24 cellular contexts compared by ENCODE assay signal in genomic region chr17:82658796-82659452, GRCh38.
"Had no signal": no experiment of that assay in that cellular context is flagged by ENCODE, and none has a peak within 500 bp of the region (broad histone marks: within the 10 kb centered on the region; RNA-seq: fewer than 3 reads in every experiment).

No MANE protein-coding gene starts in this region.

- H3K9me3 Mint-ChIP-seq: activated B cell treated with CpG ODN at 0.5 μM for 24 hours; activated CD4-positive, alpha-beta T cell treated with anti-CD3 and anti-CD28 coated beads, Interleukin-2, amount 10 ng/mL, durations not matched to agents 24 days and 14 days; activated naive CD8-positive, alpha-beta T cell treated with anti-CD3 and anti-CD28 coated beads for 36 hours; activated T-cell treated with anti-CD3 and anti-CD28 coated beads, Interleukin-2, amount 50 U/mL, for 24 hours; activated T-helper 1 cell treated with anti-CD3 and anti-CD28 coated beads, Interleukin-12 subunit alpha, Interleukin-12 subunit beta, Interleukin-2, Interleukin-4 antibody, amounts not matched to agents 30 ng/mL and 10 ng/mL and 1 ng/mL, durations not matched to agents 14 hours and 24 hours and 36 hours; T-cell had no signal

- DNase-seq: activated B cell treated with CpG ODN at 0.5 μM for 24 hours; activated CD4-positive, alpha-beta T cell treated with anti-CD3 and anti-CD28 coated beads for 1 hour; activated CD4-positive, alpha-beta T cell treated with anti-CD3 and anti-CD28 coated beads, Interleukin-2, amount 10 ng/mL, durations not matched to agents 24 days and 14 days; activated CD4-positive, alpha-beta T cell treated with anti-CD3 and anti-CD28 coated beads, Interleukin-2, amount 50 U/mL, for 48 hours; activated CD8-positive, alpha-beta memory T cell treated with anti-CD3 and anti-CD28 coated beads, Interleukin-2, amount 10 ng/mL, durations not matched to agents 7 days and 5 days; activated gamma-delta T cell; activated naive CD4-positive, alpha-beta T cell treated with anti-CD3 and anti-CD28 coated beads, Interleukin-2, amount 10 ng/mL, durations not matched to agents 7 days and 5 days; activated naive CD8-positive, alpha-beta T cell treated with anti-CD3 and anti-CD28 coated beads for 36 hours; activated T-cell treated with anti-CD3 and anti-CD28 coated beads, Interleukin-2, amount 50 U/mL, for 24 hours; brain microvascular endothelial cell; MM.1S; NCI-H1105; NCI-H1436; NCI-H1694 treated with DMSO at 0.1 percent for 48 hours; NCI-H2081; NCI-H524; T-cell; T-helper 2 cell; T1000 had no signal

- H3K36me3 ChIP-seq: brain microvascular endothelial cell, cardiac muscle cell had no signal

- H3K27ac ChIP-seq: brain microvascular endothelial cell, cardiac muscle cell, Peyer's patch, RWPE1, SK-N-MC had no signal

- H3K9me3 ChIP-seq: Peyer's patch had no signal

- ATAC-seq: activated CD8-positive, alpha-beta memory T cell treated with anti-CD3 and anti-CD28 coated beads, Interleukin-2, amount 10 ng/mL, durations not matched to agents 7 days and 5 days; T-cell had no signal

- H3K27me3 ChIP-seq: brain microvascular endothelial cell, cardiac muscle cell, Peyer's patch had no signal

- H3K4me1 Mint-ChIP-seq: activated CD4-positive, alpha-beta T cell treated with anti-CD3 and anti-CD28 coated beads, Interleukin-2, amount 10 ng/mL, durations not matched to agents 24 days and 14 days; activated CD8-positive, alpha-beta memory T cell treated with anti-CD3 and anti-CD28 coated beads, Interleukin-2, amount 10 ng/mL, durations not matched to agents 7 days and 5 days; activated naive CD4-positive, alpha-beta T cell treated with anti-CD3 and anti-CD28 coated beads, Interleukin-2, amount 10 ng/mL, durations not matched to agents 7 days and 5 days; activated naive CD8-positive, alpha-beta T cell treated with anti-CD3 and anti-CD28 coated beads for 36 hours; T-cell had no signal

- H3K27me3 Mint-ChIP-seq: activated B cell treated with CpG ODN at 0.5 μM for 24 hours; activated CD4-positive, alpha-beta T cell treated with anti-CD3 and anti-CD28 coated beads, Interleukin-2, amount 10 ng/mL, durations not matched to agents 24 days and 14 days; activated CD8-positive, alpha-beta memory T cell treated with anti-CD3 and anti-CD28 coated beads, Interleukin-2, amount 10 ng/mL, durations not matched to agents 7 days and 5 days; activated naive CD4-positive, alpha-beta T cell treated with anti-CD3 and anti-CD28 coated beads, Interleukin-2, amount 10 ng/mL, durations not matched to agents 7 days and 5 days; activated naive CD8-positive, alpha-beta T cell treated with anti-CD3 and anti-CD28 coated beads for 36 hours; activated T-cell treated with anti-CD3 and anti-CD28 coated beads, Interleukin-2, amount 50 U/mL, for 24 hours; T-cell had no signal

- H3K27ac Mint-ChIP-seq: activated B cell treated with CpG ODN at 0.5 μM for 24 hours; activated CD4-positive, alpha-beta T cell treated with anti-CD3 and anti-CD28 coated beads, Interleukin-2, amount 10 ng/mL, durations not matched to agents 24 days and 14 days; activated CD8-positive, alpha-beta memory T cell treated with anti-CD3 and anti-CD28 coated beads, Interleukin-2, amount 10 ng/mL, durations not matched to agents 7 days and 5 days; activated naive CD4-positive, alpha-beta T cell treated with anti-CD3 and anti-CD28 coated beads, Interleukin-2, amount 10 ng/mL, durations not matched to agents 7 days and 5 days; activated naive CD8-positive, alpha-beta T cell treated with anti-CD3 and anti-CD28 coated beads for 36 hours; activated T-cell treated with anti-CD3 and anti-CD28 coated beads, Interleukin-2, amount 50 U/mL, for 24 hours; activated T-helper 1 cell treated with anti-CD3 and anti-CD28 coated beads, Interleukin-12 subunit alpha, Interleukin-12 subunit beta, Interleukin-2, Interleukin-4 antibody, amounts not matched to agents 30 ng/mL and 10 ng/mL and 1 ng/mL, durations not matched to agents 14 hours and 24 hours and 36 hours; T-cell had no signal

- H3K36me3 Mint-ChIP-seq: activated CD8-positive, alpha-beta memory T cell treated with anti-CD3 and anti-CD28 coated beads, Interleukin-2, amount 10 ng/mL, durations not matched to agents 7 days and 5 days; activated naive CD4-positive, alpha-beta T cell treated with anti-CD3 and anti-CD28 coated beads, Interleukin-2, amount 10 ng/mL, durations not matched to agents 7 days and 5 days; activated naive CD8-positive, alpha-beta T cell treated with anti-CD3 and anti-CD28 coated beads for 36 hours had no signal

- H3K4me3 ChIP-seq: cardiac muscle cell, Peyer's patch, SK-N-MC had no signal

- H3K4me3 Mint-ChIP-seq: activated B cell treated with CpG ODN at 0.5 μM for 24 hours; activated CD4-positive, alpha-beta T cell treated with anti-CD3 and anti-CD28 coated beads, Interleukin-2, amount 10 ng/mL, durations not matched to agents 24 days and 14 days; activated CD8-positive, alpha-beta memory T cell treated with anti-CD3 and anti-CD28 coated beads, Interleukin-2, amount 10 ng/mL, durations not matched to agents 7 days and 5 days; activated naive CD4-positive, alpha-beta T cell treated with anti-CD3 and anti-CD28 coated beads, Interleukin-2, amount 10 ng/mL, durations not matched to agents 7 days and 5 days; activated naive CD8-positive, alpha-beta T cell treated with anti-CD3 and anti-CD28 coated beads for 36 hours; activated T-cell treated with anti-CD3 and anti-CD28 coated beads, Interleukin-2, amount 50 U/mL, for 24 hours; activated T-helper 1 cell treated with anti-CD3 and anti-CD28 coated beads, Interleukin-12 subunit alpha, Interleukin-12 subunit beta, Interleukin-2, Interleukin-4 antibody, amounts not matched to agents 30 ng/mL and 10 ng/mL and 1 ng/mL, durations not matched to agents 14 hours and 24 hours and 36 hours; T-cell had no signal
